In genomic region chr14:104856869-104857860, GRCh38 we compare ENCODE assay signal across 16 cellular contexts. TPM values are rescaled to one million over a fixed set of nuclear protein-coding genes. Genes with fewer than 3 reads are reported as not detected.
DNase-seq lines count a peak whose midpoint lies in the region; ATAC-seq and TF ChIP-seq lines count a peak whose summit lies in the region.
"Had no signal": no experiment of that assay in that cellular context is flagged by ENCODE, and none has a peak within 500 bp of the region (broad histone marks: within the 10 kb centered on the region; RNA-seq: fewer than 3 reads in every experiment).

No MANE protein-coding gene starts in this region.

- RAD21 ChIA-PET in HCT116 (lab: Charles Lee; ENCODE audit: low non-redundant PET in 1 of 2, low total read pairs in 2 of 2, uncharacterized antibody in 2 of 2, unreplicated experiment in 2 of 2): no interaction called here

- no TSS peak for BruUV-seq in HCT116 (replicated peaks; lab: Mats Ljungman, UMichigan)

- H3K27me3 ChIP-seq in HCT116 (ENCODE audit: insufficient read depth, low read length): no peaks in the 10 kb centered on the region
- H3K27me3 ChIP-seq in right lobe of liver: no peaks in the 10 kb centered on the region

- TF ChIP-seq CTCF in HCT116 (IDR thresholded peaks at IDR 0.05 in 2 of 3, conservative IDR thresholded peaks at IDR 0.05 in 1 of 3; ENCODE audit: borderline replicate concordance in 1 of 3, insufficient read depth in 1 of 3, low read depth in 2 of 3, low read length in 2 of 3): no peak
- no peak for TF ChIP-seq CTCF in right lobe of liver (IDR thresholded peaks at IDR 0.05)

- H3K9me2 ChIP-seq in HCT116 (ENCODE audit: insufficient read depth): no peaks in the 10 kb centered on the region

- H3K27ac ChIP-seq in HCT116 (ENCODE audit: low read depth, low read length) (no peak overlapping the region), caudate nucleus (ENCODE audit: low read depth, low read length) (no peak overlapping the region), right lobe of liver (no peak overlapping the region)
- H3K27ac ChIP-seq: KMS-11, neutrophil, sigmoid colon had no signal

- H3K9me3 ChIP-seq in HCT116 (ENCODE audit: control insufficient read depth in 1 of 2, insufficient read depth in 1 of 2, low read depth in 1 of 2, low read length in 2 of 2) (no peaks in the 10 kb centered on the region; a peak in 1 of 4 replicates), right lobe of liver (no peaks in the 10 kb centered on the region)
- H3K9me3 ChIP-seq: neutrophil, sigmoid colon had no signal

- WGBS in right lobe of liver (ENCODE audit: insufficient coverage, low coverage, low lambda C conversion rate, missing lambda C conversion rate): 70% methylated on average over 21 of the region's 25 CpGs

- ATAC-seq in HCT116: peak; percentile 30; the same call in 1 of the 2 replicates
- ATAC-seq in right lobe of liver: peak in 3 of 4 donors; percentile 22 to 34 (median 24)
- ATAC-seq in HG03045 (IDR thresholded peaks at IDR 0.05; ENCODE audit: unreplicated experiment): no peak
- no peak for ATAC-seq in GM19452 (IDR thresholded peaks at IDR 0.05; ENCODE audit: unreplicated experiment)

- no peak overlapping the region for H3K9ac ChIP-seq in HCT116 (ENCODE audit: low read length)
- H3K9ac ChIP-seq: KMS-11 had no signal

- CTCF ChIA-PET in HCT116 (lab: Charles Lee): no interaction called here

- no peak for TF ChIP-seq POLR2A in HCT116 (IDR thresholded peaks at IDR 0.05; ENCODE audit: borderline replicate concordance, extremely low read depth, insufficient read depth, insufficient read length)
- no peak for TF ChIP-seq POLR2A in right lobe of liver (IDR thresholded peaks at IDR 0.05)

- no peak overlapping the region for H3K4me3 ChIP-seq in HCT116 (replicated peaks in 1 of 2; ENCODE audit: low read depth in 1 of 2, low read length in 2 of 2)
- no peak overlapping the region for H3K4me3 ChIP-seq in right lobe of liver
- H3K4me3 ChIP-seq: sigmoid colon had no signal

- POLR2A ChIA-PET in HCT116 (lab: Charles Lee): interaction anchor here (0.9 kb wide), 1 partner anchor 104 kb away, joined by 4 read pairs; the partner anchor contains the start of gene SIVA1

- no peak for TF ChIP-seq RAD21 in HCT116 (IDR thresholded peaks at IDR 0.05; ENCODE audit: low read depth)

- no peaks in the 10 kb centered on the region for H3K4me1 ChIP-seq in HCT116 (ENCODE audit: control insufficient read depth in 1 of 2, insufficient read depth in 2 of 2, low read length in 2 of 2)
- no peaks in the 10 kb centered on the region for H3K4me1 ChIP-seq in right lobe of liver
- H3K4me1 ChIP-seq: sigmoid colon had no signal

- H2AFZ ChIP-seq in HCT116 (ENCODE audit: low read depth, low read length, poor library complexity, severe bottlenecking): no peak overlapping the region

- no peak for DNase-seq in HCT116 (ENCODE audit: low read depth, low spot score)
- DNase-seq in caudate nucleus (lab: John Stamatoyannopoulos, UW): peak in 34 of 61 donors; percentile 14 to 63 (median 34)
- peak in 1 of 3 donors; percentile 41 for DNase-seq in right lobe of liver
- DNase-seq in stimulated activated CD8-positive, alpha-beta memory T cell treated with anti-CD3 and anti-CD28 coated beads, Interleukin-4, amount 100 ng/mL, for 48 hours: peak; percentile 1
- no peak for DNase-seq in NCI-H524 (lab: John Stamatoyannopoulos, UW)
- DNase-seq: activated CD4-positive, alpha-beta T cell treated with anti-CD3 and anti-CD28 coated beads, Interleukin-2, amount 50 U/mL, for 48 hours; activated T-cell treated with anti-CD3 and anti-CD28 coated beads, Interleukin-2, amount 50 U/mL, for 24 hours; DMS 273 treated with DMSO at 0.1 percent for 48 hours; NCI-H2029 treated with DMSO at 0.1 percent for 48 hours; NCI-H510A; PC-3; sigmoid colon had no signal

- no peak overlapping the region for H3K4me2 ChIP-seq in HCT116 (ENCODE audit: low read length)
- H3K4me2 ChIP-seq: KMS-11 had no signal

- intact Hi-C loops in HCT116 (cut with micrococcal nuclease): no loop called here
- intact Hi-C loops in right lobe of liver (cut with DNase I): no loop called here

- H3K36me3 ChIP-seq in HCT116 (ENCODE audit: control insufficient read depth in 1 of 2, insufficient read depth in 2 of 2, low read length in 2 of 2) (no peaks in the 10 kb centered on the region), right lobe of liver (no peaks in the 10 kb centered on the region)
- H3K36me3 ChIP-seq: neutrophil, sigmoid colon had no signal

- H4K20me1 ChIP-seq in HCT116 (ENCODE audit: insufficient read depth): no peaks in the 10 kb centered on the region

- peaks cover 8% of the 10 kb centered on the region; the same call in 1 of the 2 replicates for H3K79me2 ChIP-seq in HCT116 (ENCODE audit: insufficient read depth, low read length)

TF ChIP-seq in HCT116, 20 proteins besides CTCF, POLR2A, EP300 and RAD21:
- TF ChIP-seq POLR2AphosphoS5 (IDR thresholded peaks at IDR 0.05; ENCODE audit: low read depth, low read length) (no peak), ZBTB33 (IDR thresholded peaks at IDR 0.05; ENCODE audit: extremely low read depth, insufficient replicate concordance, low read length) (no peak), YY1 (IDR thresholded peaks at IDR 0.05; ENCODE audit: extremely low read depth, insufficient replicate concordance, low read depth, low read length) (no peak)

RNA-seq across cellular contexts. Expression of gene CEP170B, which starts 7.9 kb away (rescaled TPM):
- total RNA-seq in HCT116 (2021; ENCODE audit: unreplicated experiment): 45.9 TPM
- polyA plus RNA-seq in HCT116 (2012): 24.4 and 26.7 TPM in 2 replicates
- 10 to 100 TPM; 13.2 to 22.4 (median 16.8) TPM for total RNA-seq in right lobe of liver

RNA-seq across cellular contexts. Expression of gene ZBTB42, which starts 56.3 kb away (rescaled TPM):
- total RNA-seq in HCT116 (2021; ENCODE audit: unreplicated experiment): 4.4 TPM
- 3.9 and 4.1 TPM in 2 replicates for polyA plus RNA-seq in HCT116 (2012)
- total RNA-seq in right lobe of liver: 10 to 100 TPM in 2 of 6 experiments, 1 to 10 TPM in 4; 2.2 to 13.7 (median 3.6) TPM

Comparison
In these comparisons a context has a peak if more than half of its experiments do, and no peak if none do; other contexts are left out.
1. ATAC-seq: peak in HCT116 (single experiment) and right lobe of liver (3 of 4); none in HG03045 (single experiment) and GM19452 (single experiment).
2. DNase-seq: peak in caudate nucleus (34 of 61) and stimulated activated CD8-positive, alpha-beta memory T cell treated with anti-CD3 and anti-CD28 coated beads, Interleukin-4, amount 100 ng/mL, for 48 hours (single experiment); none in HCT116 (single experiment) and NCI-H524 (0 of 2).